ENCODE assay signal across 10 cellular contexts in genomic region chr12:26227376-26227775, GRCh38. TPM values are rescaled to one million over a fixed set of nuclear protein-coding genes. Genes with fewer than 3 reads are reported as not detected.
A peak's percentile ranks its signal among the peaks of the same experiment; 100 is the strongest.
DNase-seq lines count a peak whose midpoint lies in the region; ATAC-seq, FAIRE-seq and TF ChIP-seq lines count a peak whose summit lies in the region.
"Had no signal": no experiment of that assay in that cellular context is flagged by ENCODE, and none has a peak within 500 bp of the region (broad histone marks: within the 10 kb centered on the region; RNA-seq: fewer than 3 reads in every experiment).

No MANE protein-coding gene starts in this region.

- H3K27me3 ChIP-seq in suprapubic skin: no peaks in the 10 kb centered on the region

- no peaks in the 10 kb centered on the region for H3K9me3 Mint-ChIP-seq in mesothelial cell of epicardium

- TF ChIP-seq POLR2A in suprapubic skin (IDR thresholded peaks at IDR 0.05): no peak

- H3K4me1 ChIP-seq in suprapubic skin: peaks cover 33% of the 10 kb centered on the region

- DNase-seq in NCI-H1105 (lab: John Stamatoyannopoulos, UW) (peak; percentile 82), choroid plexus epithelial cell (ENCODE audit: low read depth) (no peak), mesothelial cell of epicardium (ENCODE audit: low spot score in 2 of 2, unreplicated experiment in 2 of 2) (no peak), suprapubic skin (ENCODE audit: low spot score in 2 of 2) (no peak), NCI-H82 (lab: John Stamatoyannopoulos, UW) (no peak), GM19239 (ENCODE audit: insufficient read length, low spot score) (no peak)
- DNase-seq: activated CD8-positive, alpha-beta memory T cell treated with anti-CD3 and anti-CD28 coated beads, Interleukin-2, amount 50 U/mL, for 48 hours had no signal

- no peak for TF ChIP-seq EP300 in suprapubic skin (IDR thresholded peaks at IDR 0.05)

- H3K9me3 ChIP-seq in suprapubic skin: no peaks in the 10 kb centered on the region

- H3K4me1 Mint-ChIP-seq in mesothelial cell of epicardium: peaks cover 24% of the 10 kb centered on the region

- peaks cover 23% of the 10 kb centered on the region for H3K27me3 Mint-ChIP-seq in mesothelial cell of epicardium (ENCODE audit: low read depth)

- 61% methylated on average over 5 of the region's 5 CpGs for WGBS in suprapubic skin

- peak overlapping the region; percentile 32 for H3K27ac Mint-ChIP-seq in mesothelial cell of epicardium

- no peak for ATAC-seq in GM19324 (IDR thresholded peaks at IDR 0.05; ENCODE audit: low FRiP score, unreplicated experiment)
- ATAC-seq: HCT116 had no signal

- no peak for FAIRE-seq in GM19239 (lab: Jason Lieb, UNC)
- FAIRE-seq: RCC 7860 had no signal

- peak overlapping the region; percentile 71 for H3K4me3 Mint-ChIP-seq in mesothelial cell of epicardium

- H3K27ac ChIP-seq in suprapubic skin: no peak overlapping the region

- H3K36me3 Mint-ChIP-seq in mesothelial cell of epicardium: no peaks in the 10 kb centered on the region

- H3K4me3 ChIP-seq in choroid plexus epithelial cell (ENCODE audit: low read depth, low read length) (peak overlapping the region; percentile 61), suprapubic skin (peak overlapping the region; percentile 50)

- TF ChIP-seq CTCF in choroid plexus epithelial cell (conservative IDR thresholded peaks at IDR 0.05; ENCODE audit: low read depth, low read length) (no peak), mesothelial cell of epicardium (IDR thresholded peaks at IDR 0.05; ENCODE audit: unreplicated experiment) (no peak), suprapubic skin (IDR thresholded peaks at IDR 0.05) (no peak)

- H3K36me3 ChIP-seq in suprapubic skin: no peaks in the 10 kb centered on the region

RNA-seq across cellular contexts. Expression of gene SSPN, which starts 32.0 kb away (rescaled TPM):
- total RNA-seq in mesothelial cell of epicardium (19.4 to 26.8 TPM (median 23.1 TPM) in 3 replicates), suprapubic skin (10 to 100 TPM in 3 of 4 donors, 1 to 10 TPM in 1; 4.5 to 19.0 (median 11.8) TPM)
